ENCODE assay signal across 19 cellular contexts in genomic region chr6:138999949-139000725, GRCh38. TPM values are rescaled to one million over a fixed set of nuclear protein-coding genes. Genes with fewer than 3 reads are reported as not detected.
DNase-seq lines count a peak whose midpoint lies in the region; ATAC-seq and TF ChIP-seq lines count a peak whose summit lies in the region.
"Had no signal": no experiment of that assay in that cellular context is flagged by ENCODE, and none has a peak within 500 bp of the region (broad histone marks: within the 10 kb centered on the region; RNA-seq: fewer than 3 reads in every experiment).

No MANE protein-coding gene starts in this region.

- H3K4me3 ChIP-seq in AG10803 (ENCODE audit: low read length): no peak overlapping the region
- no peak overlapping the region for H3K4me3 ChIP-seq in brain microvascular endothelial cell (ENCODE audit: low read depth, low read length)
- H3K4me3 ChIP-seq: colonic mucosa, mucosa of descending colon had no signal

- H3K27me3 ChIP-seq in brain microvascular endothelial cell (replicated peaks): no peaks in the 10 kb centered on the region
- H3K27me3 ChIP-seq: colonic mucosa, foreskin keratinocyte had no signal

- ATAC-seq in HG02642 (IDR thresholded peaks at IDR 0.05; ENCODE audit: poor library complexity, unreplicated experiment): no peak
- ATAC-seq: foreskin keratinocyte, HCT116, mucosa of descending colon had no signal

- H3K36me3 ChIP-seq in brain microvascular endothelial cell (replicated peaks): no peaks in the 10 kb centered on the region
- H3K36me3 ChIP-seq: colonic mucosa had no signal

- no peak overlapping the region for H3K27ac ChIP-seq in brain microvascular endothelial cell
- H3K27ac ChIP-seq: colonic mucosa, foreskin keratinocyte had no signal

- TF ChIP-seq CTCF in AG10803 (conservative IDR thresholded peaks at IDR 0.05; ENCODE audit: low read length): no peak
- no peak for TF ChIP-seq CTCF in brain microvascular endothelial cell (IDR thresholded peaks at IDR 0.05; ENCODE audit: low read depth, low read length, missing control alignments)

- DNase-seq in AG10803 (ENCODE audit: low read depth) (peak; percentile 50), HT1080 (ENCODE audit: low read depth) (peak; percentile 27), NCI-H748 treated with DMSO at 0.1 percent for 48 hours (lab: John Stamatoyannopoulos, UW) (peak; percentile 9), brain microvascular endothelial cell (peak; percentile 15), GM19238 (ENCODE audit: insufficient read length, low spot score) (no peak), 8988T (no peak)
- no peak for DNase-seq in stimulated activated CD4-positive, alpha-beta T cell treated with anti-CD3 and anti-CD28 coated beads, Interleukin-1b, Interleukin-23, amount 100 ng/mL, for 48 hours
- DNase-seq: activated CD4-positive, alpha-beta memory T cell treated with anti-CD3 and anti-CD28 coated beads for 36 hours; activated naive CD4-positive, alpha-beta T cell treated with anti-CD3 and anti-CD28 coated beads for 36 hours; activated T-cell treated with anti-CD3 and anti-CD28 coated beads, Interleukin-2, amount 50 U/mL, for 1 hour; CD8-positive, alpha-beta memory T cell; colonic mucosa; mucosa of descending colon; retina; stimulated activated CD4-positive, alpha-beta T cell treated with anti-CD3 and anti-CD28 coated beads, Interleukin-15, amount 100 ng/mL, for 24 hours; stimulated activated naive CD4-positive, alpha-beta T cell treated with Interleukin-2 at 50 U/mL for 16 hours had no signal

- in situ Hi-C loops in brain microvascular endothelial cell (cut with HindIII; ENCODE audit: low pct_ligation_motif_present, low sequenced_read_pairs): no loop called here

RNA-seq across cellular contexts. Expression of gene REPS1, which starts 12.1 kb away (rescaled TPM):
- 40.6 and 46.9 TPM in 2 replicates for total RNA-seq in HT1080 (2014; rRNA removed; shearing (Covaris generic))
- polyA plus RNA-seq in HT1080 (2015; cell fraction: cytosol; rRNA removed): 35.1 and 36.3 TPM in 2 replicates
- polyA plus RNA-seq in HT1080 (2015; cell fraction: nucleus; rRNA removed): 38.6 and 63.3 TPM in 2 replicates

RNA-seq across cellular contexts. Expression of gene ABRACL, which starts 28.4 kb away (rescaled TPM):
- 64.3 and 67.0 TPM in 2 replicates for total RNA-seq in HT1080 (2014; rRNA removed; shearing (Covaris generic))
- polyA plus RNA-seq in HT1080 (2015; cell fraction: cytosol; rRNA removed): 51.8 and 55.6 TPM in 2 replicates
- 20.8 and 26.5 TPM in 2 replicates for polyA plus RNA-seq in HT1080 (2015; cell fraction: nucleus; rRNA removed)

Comparison
In these comparisons a context has a peak if more than half of its experiments do, and no peak if none do; other contexts are left out.
1. DNase-seq: peak in AG10803 (single experiment), HT1080 (single experiment), NCI-H748 treated with DMSO at 0.1 percent for 48 hours (single experiment) and brain microvascular endothelial cell (single experiment); none in GM19238 (single experiment), stimulated activated CD4-positive, alpha-beta T cell treated with anti-CD3 and anti-CD28 coated beads, Interleukin-1b, Interleukin-23, amount 100 ng/mL, for 48 hours (single experiment) and 8988T (single experiment).